23 cellular contexts compared by ENCODE assay signal in genomic region chr6:159893064-159893463, GRCh38. TPM values are rescaled to one million over a fixed set of nuclear protein-coding genes. Genes with fewer than 3 reads are reported as not detected.
"Had no signal": no experiment of that assay in that cellular context is flagged by ENCODE, and none has a peak within 500 bp of the region (broad histone marks: within the 10 kb centered on the region; RNA-seq: fewer than 3 reads in every experiment).

No MANE protein-coding gene starts in this region.

- DNase-seq: IMR-90, Karpas-422, KG1, MG63, NCI-H1092, NCI-H1105 treated with DMSO at 0.1 percent for 48 hours, NCI-H1417 treated with DMSO at 0.1 percent for 48 hours, NCI-H146, NCI-H1694 treated with DMSO at 0.1 percent for 48 hours, NCI-H1930, NCI-H2081, NCI-H2107, NCI-H2227 treated with DMSO at 0.1 percent for 48 hours, NCI-H446, NCI-H510A, NCI-H774, PC-3, SHP77, SK-N-SH had no signal

- H3K36me3 ChIP-seq: MG63 had no signal

- H3K27me3 ChIP-seq: MG63 had no signal

- H3K9me3 ChIP-seq: SK-N-SH had no signal

- H3K4me3 ChIP-seq: MG63 had no signal

- H3K9ac ChIP-seq: SK-N-SH had no signal

- H3K27ac ChIP-seq: RWPE1 had no signal

- H3K4me2 ChIP-seq: SK-N-SH had no signal

- FAIRE-seq: HepG2 had no signal

RNA-seq across cellular contexts. Expression of gene MAS1, which starts 2.3 kb away (rescaled TPM):
- total RNA-seq: HepG2, HT1080, IMR-90, PC-3, SK-MEL-5 had no signal
- polyA plus RNA-seq: HepG2, SK-N-SH had no signal
